ENCODE assay signal across 22 cellular contexts in the genomic region with DNA sequence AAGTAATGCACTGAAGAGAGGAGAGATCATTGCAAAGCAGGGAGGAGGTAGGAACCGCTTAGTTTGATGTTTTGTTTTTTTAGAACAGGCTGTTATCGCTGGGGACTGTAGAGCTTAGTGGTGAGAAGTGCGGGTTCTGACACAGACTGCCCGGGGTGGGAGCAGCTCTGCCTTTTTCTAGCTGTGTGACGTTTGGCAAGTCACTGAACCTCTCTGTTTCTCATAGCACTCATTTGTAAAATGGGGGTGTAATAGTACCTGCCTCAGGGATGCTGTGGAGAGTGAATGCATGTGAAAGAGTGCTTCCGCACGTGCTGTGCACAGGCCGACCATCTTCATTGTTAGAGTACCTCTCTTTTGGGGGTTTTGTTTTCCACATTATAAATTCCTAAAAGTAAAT. TPM values are rescaled to one million over a fixed set of nuclear protein-coding genes. Genes with fewer than 3 reads are reported as not detected.
A peak's percentile ranks its signal among the peaks of the same experiment; 100 is the strongest.
DNase-seq lines count a peak whose midpoint lies in the region; ATAC-seq and TF ChIP-seq lines count a peak whose summit lies in the region.
"Had no signal": no experiment of that assay in that cellular context is flagged by ENCODE, and none has a peak within 500 bp of the region (broad histone marks: within the 10 kb centered on the region; RNA-seq: fewer than 3 reads in every experiment).

No MANE protein-coding gene starts in this region.

- DNase-seq in Right ventricle myocardium inferior (ENCODE audit: missing footprints) (peak; percentile 39), heart right ventricle (no peak), T-cell (no peak), endothelial cell (ENCODE audit: low spot score) (no peak), NCI-H345 treated with DMSO at 0.1 percent for 48 hours (lab: John Stamatoyannopoulos, UW; ENCODE audit: unreplicated experiment) (no peak), left colon (no peak)
- no peak for DNase-seq in naive thymus-derived CD4-positive, alpha-beta T cell
- DNase-seq: DMS153; dorsolateral prefrontal cortex; mesenchymal stem cell; MG63; NCI-H2081 treated with DMSO at 0.1 percent for 48 hours; NCI-H345; occipital lobe; OCI-M1; stimulated activated CD4-positive, alpha-beta T cell treated with anti-CD3 and anti-CD28 coated beads, Interleukin-1b, Interleukin-23, amount 100 ng/mL, for 48 hours; T1000 had no signal

- peaks cover 44% of the 10 kb centered on the region for H3K36me3 Mint-ChIP-seq in T-cell
- peaks cover 57% of the 10 kb centered on the region for H3K36me3 Mint-ChIP-seq in endothelial cell (ENCODE audit: low read depth, unreplicated experiment)
- peaks cover 9 to 50% (median 13%) of the 10 kb centered on the region in 5 donors for H3K36me3 Mint-ChIP-seq in naive thymus-derived CD4-positive, alpha-beta T cell

- H3K27ac ChIP-seq in heart right ventricle, result no peak overlapping the region
- H3K27ac ChIP-seq in naive thymus-derived CD4-positive, alpha-beta T cell (ENCODE audit: low read depth, low read length), result no peak overlapping the region
- H3K27ac ChIP-seq: C4-2B, dorsolateral prefrontal cortex, epithelial cell of prostate, skin epidermis had no signal

- POLR2A ChIA-PET in T-cell (lab: Charles Lee), result no interaction called here
- POLR2A ChIA-PET in naive thymus-derived CD4-positive, alpha-beta T cell (lab: Charles Lee), result interaction anchor here (1.2 to 1.4 kb wide), 2 partner anchors 88 to 95 kb away, joined by 4 read pairs; no protein-coding TSS in a partner anchor

- H3K27ac Mint-ChIP-seq in T-cell (peak overlapping the region; percentile 20 to 56), endothelial cell (ENCODE audit: unreplicated experiment) (no peak overlapping the region)
- peak overlapping the region in 4 of 9 donors; percentile 3 to 83 (median 75) for H3K27ac Mint-ChIP-seq in naive thymus-derived CD4-positive, alpha-beta T cell

- WGBS in heart right ventricle, 2 donors, result 89 to 93% methylated on average over 8 of the region's 8 CpGs

- intact Hi-C loops in Right ventricle myocardium inferior (cut with DNase I), result no loop called here
- intact Hi-C loops in heart right ventricle (cut with DNase I), result no loop called here
- intact Hi-C loops in left colon (cut with DNase I, micrococcal nuclease), result no loop called here
- intact Hi-C loops in naive thymus-derived CD4-positive, alpha-beta T cell (cut with micrococcal nuclease), result loop anchor here in 1 of 2 donors (10.0 kb wide), 1 partner anchor 128 kb away; no protein-coding TSS in a partner anchor

- peaks cover 64 to 67% (median 64%) of the 10 kb centered on the region in 3 donors for H3K4me1 Mint-ChIP-seq in T-cell
- H3K4me1 Mint-ChIP-seq in endothelial cell (ENCODE audit: unreplicated experiment), result peaks cover 14% of the 10 kb centered on the region
- peaks cover 43 to 74% (median 60%) of the 10 kb centered on the region in 7 donors for H3K4me1 Mint-ChIP-seq in naive thymus-derived CD4-positive, alpha-beta T cell

- H3K9me3 Mint-ChIP-seq in T-cell (no peaks in the 10 kb centered on the region), endothelial cell (ENCODE audit: unreplicated experiment) (no peaks in the 10 kb centered on the region)
- H3K9me3 Mint-ChIP-seq in naive thymus-derived CD4-positive, alpha-beta T cell, result peaks cover 0 to 3% (median 0%) of the 10 kb centered on the region in 11 donors
- H3K9me3 Mint-ChIP-seq: central memory CD8-positive, alpha-beta T cell had no signal

- peaks cover 11 to 65% (median 38%) of the 10 kb centered on the region in 9 donors for H3K4me1 ChIP-seq in heart right ventricle
- peaks cover 21 to 30% of the 10 kb centered on the region in 2 donors for H3K4me1 ChIP-seq in naive thymus-derived CD4-positive, alpha-beta T cell (ENCODE audit: control insufficient read depth in 2 of 2, insufficient read depth in 2 of 2, low read length in 2 of 2)

- H3K36me3 ChIP-seq in heart right ventricle, result peaks cover 0 to 97% (median 48%) of the 10 kb centered on the region in 9 donors
- peaks cover 21 to 83% (median 23%) of the 10 kb centered on the region in 3 experiments for H3K36me3 ChIP-seq in naive thymus-derived CD4-positive, alpha-beta T cell (ENCODE audit: control insufficient read depth in 2 of 3, insufficient read depth in 3 of 3, low read length in 3 of 3)

- H3K4me3 Mint-ChIP-seq in T-cell, result peak overlapping the region in 1 of 3 donors; percentile 42
- peak overlapping the region; percentile 6 for H3K4me3 Mint-ChIP-seq in endothelial cell (ENCODE audit: unreplicated experiment)
- no peak overlapping the region for H3K4me3 Mint-ChIP-seq in naive thymus-derived CD4-positive, alpha-beta T cell
- H3K4me3 Mint-ChIP-seq: central memory CD8-positive, alpha-beta T cell had no signal

- H3K27me3 ChIP-seq in heart right ventricle, result no peaks in the 10 kb centered on the region
- H3K27me3 ChIP-seq in naive thymus-derived CD4-positive, alpha-beta T cell (ENCODE audit: control insufficient read depth in 2 of 2, insufficient read depth in 2 of 2, low read length in 2 of 2), result no peaks in the 10 kb centered on the region
- H3K27me3 ChIP-seq: dorsolateral prefrontal cortex, MG63 had no signal

- no peaks in the 10 kb centered on the region for H3K9me3 ChIP-seq in heart right ventricle
- no peaks in the 10 kb centered on the region for H3K9me3 ChIP-seq in naive thymus-derived CD4-positive, alpha-beta T cell (ENCODE audit: control insufficient read depth in 2 of 3, low read length in 3 of 3)
- H3K9me3 ChIP-seq: MG63 had no signal

- TF ChIP-seq CTCF in heart right ventricle (IDR thresholded peaks at IDR 0.05) (no peak), endothelial cell (IDR thresholded peaks at IDR 0.05; ENCODE audit: unreplicated experiment) (no peak)

- H3K4me3 ChIP-seq in heart right ventricle, result no peak overlapping the region
- H3K4me3 ChIP-seq in naive thymus-derived CD4-positive, alpha-beta T cell (ENCODE audit: low read length), result no peak overlapping the region
- H3K4me3 ChIP-seq: dorsolateral prefrontal cortex, MG63, skin epidermis had no signal

- H3K27me3 Mint-ChIP-seq in T-cell, result no peaks in the 10 kb centered on the region
- peaks cover 27% of the 10 kb centered on the region for H3K27me3 Mint-ChIP-seq in endothelial cell (ENCODE audit: unreplicated experiment)
- no peaks in the 10 kb centered on the region for H3K27me3 Mint-ChIP-seq in naive thymus-derived CD4-positive, alpha-beta T cell
- H3K27me3 Mint-ChIP-seq: central memory CD8-positive, alpha-beta T cell had no signal

- ATAC-seq in Right ventricle myocardium inferior (no peak), heart right ventricle (no peak), T-cell (replicated peaks in 1 of 4) (no peak), left colon (no peak)
- ATAC-seq in naive thymus-derived CD4-positive, alpha-beta T cell, result no peak

- CTCF ChIA-PET in T-cell (lab: Charles Lee), result no interaction called here
- CTCF ChIA-PET in naive thymus-derived CD4-positive, alpha-beta T cell (lab: Charles Lee), result interaction anchor here (0.6 to 1.0 kb wide), 2 partner anchors 9 to 215 kb away, joined by 3 read pairs; no protein-coding TSS in a partner anchor

RNA-seq across cellular contexts. Expression of gene PRAM1, which starts 19.3 kb away (rescaled TPM):
- total RNA-seq in Right ventricle myocardium inferior (0.78 TPM), heart right ventricle (1 to 10 TPM in 2 of 10 donors, under 1 TPM in 8; 0.28 to 3.2 (median 0.52) TPM), T-cell (1 to 10 TPM; 2.2 to 5.1 (median 3.8) TPM), endothelial cell (ENCODE audit: unreplicated experiment) (not detected), left colon (under 1 TPM; 0.46 to 0.70 TPM)
- polyA plus RNA-seq in heart right ventricle, result under 1 TPM; 0.36 to 0.66 TPM
- total RNA-seq in naive thymus-derived CD4-positive, alpha-beta T cell, result 10 to 100 TPM in 2 of 5 experiments, 1 to 10 TPM in 3; 1.1 to 82.8 (median 3.9) TPM
- under 1 TPM; 0.12 to 0.34 TPM for polyA plus RNA-seq in naive thymus-derived CD4-positive, alpha-beta T cell
- total RNA-seq: myocyte, occipital lobe had no signal

RNA-seq across cellular contexts. Expression of gene ZNF414, which starts 30.8 kb away (rescaled TPM):
- total RNA-seq in Right ventricle myocardium inferior (9.8 TPM), heart right ventricle (10 to 100 TPM; 11.7 to 20.9 (median 17.1) TPM), T-cell (10 to 100 TPM; 34.4 to 78.6 (median 67.2) TPM), endothelial cell (ENCODE audit: unreplicated experiment) (22.9 TPM), left colon (10 to 100 TPM; 22.1 to 22.4 TPM)
- 10 to 100 TPM; 19.7 to 34.3 TPM for polyA plus RNA-seq in heart right ventricle
- 10 to 100 TPM; 36.0 to 69.2 (median 60.8) TPM for total RNA-seq in naive thymus-derived CD4-positive, alpha-beta T cell
- 10 to 100 TPM; 20.2 to 25.4 TPM for polyA plus RNA-seq in naive thymus-derived CD4-positive, alpha-beta T cell

RNA-seq across cellular contexts. Expression of gene HNRNPM, which starts 38.4 kb away (rescaled TPM):
- 118 TPM for total RNA-seq in Right ventricle myocardium inferior
- 100 to 1,000 TPM in 2 of 10 donors, 10 to 100 TPM in 8; 87.4 to 127 (median 93.9) TPM for total RNA-seq in heart right ventricle
- polyA plus RNA-seq in heart right ventricle, result 100 to 1,000 TPM in 1 of 2 donors, 10 to 100 TPM in 1; 48.5 to 123 TPM
- 100 to 1,000 TPM; 200 to 272 (median 213) TPM for total RNA-seq in T-cell
- total RNA-seq in endothelial cell (ENCODE audit: unreplicated experiment), result 223 TPM
- 100 to 1,000 TPM in 1 of 2 donors, 10 to 100 TPM in 1; 99.8 to 136 TPM for total RNA-seq in left colon
- total RNA-seq in naive thymus-derived CD4-positive, alpha-beta T cell, result 100 to 1,000 TPM; 175 to 280 (median 272) TPM
- polyA plus RNA-seq in naive thymus-derived CD4-positive, alpha-beta T cell, result 100 to 1,000 TPM; 210 to 378 TPM
